In genomic region chr13:44302233-44302632, GRCh38 we compare ENCODE assay signal across 23 cellular contexts.
A peak's percentile ranks its signal among the peaks of the same experiment; 100 is the strongest.
DNase-seq lines count a peak whose midpoint lies in the region; ATAC-seq and TF ChIP-seq lines count a peak whose summit lies in the region.
"Had no signal": no experiment of that assay in that cellular context is flagged by ENCODE, and none has a peak within 500 bp of the region (broad histone marks: within the 10 kb centered on the region; RNA-seq: fewer than 3 reads in every experiment).

No MANE protein-coding gene starts in this region.

- H3K27ac Mint-ChIP-seq in natural killer cell treated with Interleukin-12 subunit alpha and Interleukin-12 subunit beta and Interleukin-15 and Interleukin-18, amount 100 ng/mL, for 72 hours, result peak overlapping the region; percentile 66 to 84
- no peak overlapping the region for H3K27ac Mint-ChIP-seq in natural killer cell
- peak overlapping the region in 2 of 3 experiments; percentile 9 to 95 for H3K27ac Mint-ChIP-seq in nephron
- H3K27ac Mint-ChIP-seq: neural progenitor cell had no signal

- TF ChIP-seq CTCF in natural killer cell (IDR thresholded peaks at IDR 0.05) (no peak), nephron (IDR thresholded peaks at IDR 0.05; ENCODE audit: unreplicated experiment in 3 of 3) (no peak), vagina (IDR thresholded peaks at IDR 0.05) (no peak)

- H3K36me3 Mint-ChIP-seq in natural killer cell treated with Interleukin-12 subunit alpha and Interleukin-12 subunit beta and Interleukin-15 and Interleukin-18, amount 100 ng/mL, for 72 hours, result peaks cover 5% of the 10 kb centered on the region
- H3K36me3 Mint-ChIP-seq in natural killer cell (no peaks in the 10 kb centered on the region), nephron (ENCODE audit: low read depth) (no peaks in the 10 kb centered on the region)
- H3K36me3 Mint-ChIP-seq: activated naive CD4-positive, alpha-beta T cell treated with anti-CD3 and anti-CD28 coated beads, Interleukin-2, amount 50 U/mL, for 24 hours; neural progenitor cell had no signal

- no peak for DNase-seq in natural killer cell treated with Interleukin-12 subunit alpha and Interleukin-12 subunit beta and Interleukin-15 and Interleukin-18, amount 100 ng/mL, for 72 hours (ENCODE audit: low spot score)
- no peak for DNase-seq in natural killer cell
- DNase-seq in epithelial cell of prostate (ENCODE audit: low read depth, low spot score), result no peak
- peak; percentile 19 to 47 for DNase-seq in vagina (ENCODE audit: extremely low spot score in 2 of 2)
- DNase-seq in GDM1 (lab: John Stamatoyannopoulos, UW), result no peak
- DNase-seq in KBM-7, result no peak
- DNase-seq: aorta; Caco-2; effector CD8-positive, alpha-beta T cell; esophagus squamous epithelium; glutamatergic neuron; left lung; NCI-H1105; NCI-H2081; NCI-H446 treated with DMSO at 0.1 percent for 48 hours; stimulated activated CD4-positive, alpha-beta T cell treated with anti-CD3 and anti-CD28 coated beads, Interleukin-4, amount 100 ng/mL, for 4 hours; stimulated activated naive CD8-positive, alpha-beta T cell treated with anti-CD3 and anti-CD28 coated beads, Interleukin-15, Interleukin-2, amounts not matched to agents 100 U/mL and 50 U/mL, for 24 hours; upper lobe of left lung had no signal

- H3K9me3 Mint-ChIP-seq in natural killer cell treated with Interleukin-12 subunit alpha and Interleukin-12 subunit beta and Interleukin-15 and Interleukin-18, amount 100 ng/mL, for 72 hours, result peaks cover 9% of the 10 kb centered on the region
- H3K9me3 Mint-ChIP-seq in natural killer cell, result no peaks in the 10 kb centered on the region
- no peaks in the 10 kb centered on the region for H3K9me3 Mint-ChIP-seq in nephron
- H3K9me3 Mint-ChIP-seq: neural progenitor cell had no signal

- intact Hi-C loops in natural killer cell (cut with micrococcal nuclease), result no loop called here
- intact Hi-C loops in vagina (cut with DNase I), result no loop called here

- ATAC-seq in natural killer cell treated with Interleukin-12 subunit alpha and Interleukin-12 subunit beta and Interleukin-15 and Interleukin-18, amount 100 ng/mL, for 72 hours, result no peak
- ATAC-seq in natural killer cell, result no peak
- ATAC-seq in GM19467 (IDR thresholded peaks at IDR 0.05; ENCODE audit: unreplicated experiment), result no peak
- ATAC-seq: left lung had no signal

- H3K27ac ChIP-seq in epithelial cell of prostate (peak overlapping the region; percentile 85), vagina (peak overlapping the region; percentile 75)
- H3K27ac ChIP-seq: BLaER1, neural progenitor cell had no signal

- H3K4me3 Mint-ChIP-seq in natural killer cell treated with Interleukin-12 subunit alpha and Interleukin-12 subunit beta and Interleukin-15 and Interleukin-18, amount 100 ng/mL, for 72 hours, result no peak overlapping the region
- no peak overlapping the region for H3K4me3 Mint-ChIP-seq in natural killer cell
- no peak overlapping the region for H3K4me3 Mint-ChIP-seq in nephron
- H3K4me3 Mint-ChIP-seq: neural progenitor cell had no signal

- no peaks in the 10 kb centered on the region for H3K9me3 ChIP-seq in vagina
- H3K9me3 ChIP-seq: BLaER1, Caco-2, esophagus squamous epithelium, left lung, upper lobe of left lung had no signal

- no peak for TF ChIP-seq POLR2A in vagina (IDR thresholded peaks at IDR 0.05)

- peaks cover 31 to 33% of the 10 kb centered on the region in 2 donors for H3K4me1 Mint-ChIP-seq in natural killer cell treated with Interleukin-12 subunit alpha and Interleukin-12 subunit beta and Interleukin-15 and Interleukin-18, amount 100 ng/mL, for 72 hours (ENCODE audit: low read depth in 2 of 2)
- H3K4me1 Mint-ChIP-seq in natural killer cell (no peaks in the 10 kb centered on the region), nephron (peaks cover 70% of the 10 kb centered on the region)

- peaks cover 17 to 20% of the 10 kb centered on the region in 2 donors for H3K27me3 Mint-ChIP-seq in natural killer cell treated with Interleukin-12 subunit alpha and Interleukin-12 subunit beta and Interleukin-15 and Interleukin-18, amount 100 ng/mL, for 72 hours
- H3K27me3 Mint-ChIP-seq in natural killer cell (ENCODE audit: low read depth in 2 of 2) (peaks cover 20 to 33% of the 10 kb centered on the region in 2 donors), nephron (ENCODE audit: low read depth) (no peaks in the 10 kb centered on the region)
- H3K27me3 Mint-ChIP-seq: activated naive CD4-positive, alpha-beta T cell treated with anti-CD3 and anti-CD28 coated beads, Interleukin-2, amount 50 U/mL, for 24 hours had no signal

- H3K36me3 ChIP-seq in vagina, result no peaks in the 10 kb centered on the region
- H3K36me3 ChIP-seq: BLaER1, esophagus squamous epithelium, left lung, neural progenitor cell, upper lobe of left lung had no signal

- H3K4me1 ChIP-seq in vagina, result peaks cover 51% of the 10 kb centered on the region

- no peaks in the 10 kb centered on the region for H3K27me3 ChIP-seq in vagina
- H3K27me3 ChIP-seq: BLaER1, esophagus squamous epithelium, left lung, neural progenitor cell, upper lobe of left lung had no signal

- no peak overlapping the region for H3K4me3 ChIP-seq in vagina
- H3K4me3 ChIP-seq: BLaER1, esophagus squamous epithelium, left lung, neural progenitor cell, upper lobe of left lung had no signal

- in situ Hi-C loops in KBM-7 (cut with MboI; ENCODE audit: low pct_unique_long_range_greater_than_20kb, low sequenced_read_pairs), result no loop called here

Comparison
In these comparisons a context has a peak if more than half of its experiments do, and no peak if none do; other contexts are left out.
1. H3K27ac Mint-ChIP-seq: peak in natural killer cell treated with Interleukin-12 subunit alpha and Interleukin-12 subunit beta and Interleukin-15 and Interleukin-18, amount 100 ng/mL, for 72 hours (2 of 2) and nephron (2 of 3); none in natural killer cell (0 of 2).
2. DNase-seq: peak in vagina (2 of 2); none in natural killer cell treated with Interleukin-12 subunit alpha and Interleukin-12 subunit beta and Interleukin-15 and Interleukin-18, amount 100 ng/mL, for 72 hours (single experiment), natural killer cell (single experiment), epithelial cell of prostate (single experiment), GDM1 (single experiment) and KBM-7 (single experiment).